In the genomic region with DNA sequence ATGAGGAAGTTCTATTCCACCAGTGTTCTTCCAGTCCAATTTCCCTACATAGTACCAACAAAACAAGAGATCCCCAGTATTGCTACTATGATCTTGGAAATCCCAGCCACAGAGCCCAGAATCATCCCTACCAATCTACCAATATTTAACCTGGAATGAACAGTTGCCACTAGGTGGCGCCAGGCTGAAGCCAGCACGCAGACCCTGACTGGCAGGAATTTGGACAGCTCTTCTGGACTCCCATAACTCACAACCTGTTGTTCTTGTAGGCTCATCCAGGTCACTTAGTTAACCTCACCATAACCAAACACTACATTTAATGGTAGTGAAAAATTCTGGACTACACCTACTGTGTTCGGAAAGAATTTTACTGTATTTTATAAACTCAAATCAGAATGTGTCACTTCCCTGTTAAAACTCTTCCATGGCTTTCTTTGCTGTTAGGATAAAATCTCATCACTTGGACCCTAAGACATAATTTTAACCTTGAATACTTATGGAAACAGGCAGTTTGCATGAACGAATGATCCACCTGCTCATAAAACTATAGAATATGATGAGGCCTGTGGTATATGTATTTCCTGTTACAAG, we compare ENCODE assay signal across 8 cellular contexts. TPM values are rescaled to one million over a fixed set of nuclear protein-coding genes. Genes with fewer than 3 reads are reported as not detected.
A peak's percentile ranks its signal among the peaks of the same experiment; 100 is the strongest.
DNase-seq lines count a peak whose midpoint lies in the region; ATAC-seq and TF ChIP-seq lines count a peak whose summit lies in the region.

No MANE protein-coding gene starts in this region.

- no peak overlapping the region for H3K27ac Mint-ChIP-seq in WTC11

- TF ChIP-seq CTCF in AG04450 (IDR thresholded peaks at IDR 0.05; ENCODE audit: low read depth, low read length) (peak; percentile 96), WTC11 (IDR thresholded peaks at IDR 0.05) (peak; percentile 76), choroid plexus epithelial cell (conservative IDR thresholded peaks at IDR 0.05; ENCODE audit: low read depth, low read length) (peak; percentile 97), liver (IDR thresholded peaks at IDR 0.05; ENCODE audit: low read depth, low read length, missing input control) (peak; percentile 79)

- 34% methylated on average over 4 of the region's 4 CpGs for WGBS in liver

- H3K27ac ChIP-seq in AG04450 (ENCODE audit: low read depth, low read length), result no peak overlapping the region
- no peak overlapping the region for H3K27ac ChIP-seq in liver (ENCODE audit: low read depth in 1 of 2, low read length in 2 of 2)

- no peaks in the 10 kb centered on the region for H3K36me3 ChIP-seq in liver (ENCODE audit: control insufficient read depth in 4 of 4, insufficient read depth in 3 of 4, low read depth in 1 of 4, low read length in 3 of 4)

- peaks cover under 1% of the 10 kb centered on the region; the same call in 1 of the 2 replicates for H3K36me3 Mint-ChIP-seq in WTC11

- peaks cover 6% of the 10 kb centered on the region for H3K9me3 Mint-ChIP-seq in WTC11

- H3K4me3 ChIP-seq in AG04450 (ENCODE audit: low read depth, low read length) (no peak overlapping the region), choroid plexus epithelial cell (ENCODE audit: low read depth, low read length) (no peak overlapping the region), liver (ENCODE audit: low read depth in 1 of 3, low read length in 3 of 3) (no peak overlapping the region)

- POLR2A ChIA-PET in AG04450 (lab: Yijun Ruan, JAX) (interaction anchor here (0.5 to 0.6 kb wide), 2 partner anchors 94 to 189 kb away, joined by 4 to 10 read pairs; a partner anchor contains a TSS), WTC11 (lab: Charles Lee) (no interaction called here)

- CTCF ChIA-PET in AG04450 (lab: Charles Lee), result interaction anchor here (0.6 to 9.6 kb wide), 28 partner anchors 13 to 280 kb away, joined by 3 to 417 read pairs (median 4); a partner anchor contains a TSS
- CTCF ChIA-PET in WTC11 (lab: Charles Lee), result interaction anchor here (0.6 to 3.3 kb wide), 12 partner anchors 21 to 1442 kb away, joined by 3 to 82 read pairs (median 3); a partner anchor contains a TSS

- H3K27me3 ChIP-seq in AG04450 (ENCODE audit: control insufficient read depth, insufficient read depth, low read length), result no peaks in the 10 kb centered on the region
- H3K27me3 ChIP-seq in liver (ENCODE audit: control insufficient read depth in 4 of 4, insufficient read depth in 4 of 4, low read length in 3 of 4), result no peaks in the 10 kb centered on the region

- no peaks in the 10 kb centered on the region for H3K9me3 ChIP-seq in AG04450 (ENCODE audit: control insufficient read depth, insufficient read depth, low read length)
- H3K9me3 ChIP-seq in liver (ENCODE audit: control insufficient read depth in 4 of 4, low read length in 3 of 4), result no peaks in the 10 kb centered on the region

- peak; percentile 74 for ATAC-seq in GM18511 (IDR thresholded peaks at IDR 0.05; ENCODE audit: unreplicated experiment)
- ATAC-seq in HG03025 (IDR thresholded peaks at IDR 0.05; ENCODE audit: low FRiP score, unreplicated experiment), result peak; percentile 68
- ATAC-seq in WTC11, result peak; percentile 51

- DNase-seq in AG04450 (ENCODE audit: low read depth, low spot score), result peak; percentile 34
- peak; percentile 38 for DNase-seq in NCI-H2107 (lab: John Stamatoyannopoulos, UW)
- DNase-seq in WTC11 (ENCODE audit: low spot score), result peak; percentile 75
- DNase-seq in choroid plexus epithelial cell (ENCODE audit: low read depth), result peak; percentile 82
- DNase-seq in stimulated activated CD8-positive, alpha-beta memory T cell treated with anti-CD3 and anti-CD28 coated beads, Interleukin-2, amount 100 ng/mL, for 1 hour (ENCODE audit: low read depth in 2 of 2), result peak; percentile 3 to 21

- H3K4me1 Mint-ChIP-seq in WTC11, result peaks cover 8% of the 10 kb centered on the region

- H3K4me1 ChIP-seq in liver (ENCODE audit: control insufficient read depth in 4 of 4, insufficient read depth in 4 of 4, low read length in 3 of 4), result peaks cover 0 to 24% (median 13%) of the 10 kb centered on the region in 4 donors

- H3K27me3 Mint-ChIP-seq in WTC11 (ENCODE audit: low read depth), result no peaks in the 10 kb centered on the region

- H3K4me3 Mint-ChIP-seq in WTC11, result no peak overlapping the region

- TF ChIP-seq RAD21 in liver (IDR thresholded peaks at IDR 0.05), result peak; percentile 84 to 92

- no peak overlapping the region for H3K9ac ChIP-seq in liver (ENCODE audit: low read depth in 1 of 2, low read length in 2 of 2)

TF ChIP-seq in WTC11, 78 proteins besides CTCF, POLR2A, EP300 and RAD21:
- TF ChIP-seq ELF4 (CRISPR knock-in tag; IDR thresholded peaks at IDR 0.05; ENCODE audit: low read depth), result no peak

TF ChIP-seq in liver, 16 proteins besides CTCF, POLR2A, EP300 and RAD21:
- TF ChIP-seq, protein P1, sequence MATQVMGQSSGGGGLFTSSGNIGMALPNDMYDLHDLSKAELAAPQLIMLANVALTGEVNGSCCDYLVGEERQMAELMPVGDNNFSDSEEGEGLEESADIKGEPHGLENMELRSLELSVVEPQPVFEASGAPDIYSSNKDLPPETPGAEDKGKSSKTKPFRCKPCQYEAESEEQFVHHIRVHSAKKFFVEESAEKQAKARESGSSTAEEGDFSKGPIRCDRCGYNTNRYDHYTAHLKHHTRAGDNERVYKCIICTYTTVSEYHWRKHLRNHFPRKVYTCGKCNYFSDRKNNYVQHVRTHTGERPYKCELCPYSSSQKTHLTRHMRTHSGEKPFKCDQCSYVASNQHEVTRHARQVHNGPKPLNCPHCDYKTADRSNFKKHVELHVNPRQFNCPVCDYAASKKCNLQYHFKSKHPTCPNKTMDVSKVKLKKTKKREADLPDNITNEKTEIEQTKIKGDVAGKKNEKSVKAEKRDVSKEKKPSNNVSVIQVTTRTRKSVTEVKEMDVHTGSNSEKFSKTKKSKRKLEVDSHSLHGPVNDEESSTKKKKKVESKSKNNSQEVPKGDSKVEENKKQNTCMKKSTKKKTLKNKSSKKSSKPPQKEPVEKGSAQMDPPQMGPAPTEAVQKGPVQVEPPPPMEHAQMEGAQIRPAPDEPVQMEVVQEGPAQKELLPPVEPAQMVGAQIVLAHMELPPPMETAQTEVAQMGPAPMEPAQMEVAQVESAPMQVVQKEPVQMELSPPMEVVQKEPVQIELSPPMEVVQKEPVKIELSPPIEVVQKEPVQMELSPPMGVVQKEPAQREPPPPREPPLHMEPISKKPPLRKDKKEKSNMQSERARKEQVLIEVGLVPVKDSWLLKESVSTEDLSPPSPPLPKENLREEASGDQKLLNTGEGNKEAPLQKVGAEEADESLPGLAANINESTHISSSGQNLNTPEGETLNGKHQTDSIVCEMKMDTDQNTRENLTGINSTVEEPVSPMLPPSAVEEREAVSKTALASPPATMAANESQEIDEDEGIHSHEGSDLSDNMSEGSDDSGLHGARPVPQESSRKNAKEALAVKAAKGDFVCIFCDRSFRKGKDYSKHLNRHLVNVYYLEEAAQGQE (IDR thresholded peaks at IDR 0.05), result peak; percentile 52
- TF ChIP-seq RXRA (IDR thresholded peaks at IDR 0.05) (peak; percentile 8 to 47), EGR1 (IDR thresholded peaks at IDR 0.05; ENCODE audit: low read depth in 2 of 2) (no peak), TAF1 (conservative IDR thresholded peaks at IDR 0.05) (no peak), HNF4A (conservative IDR thresholded peaks at IDR 0.05) (peak in 1 of 2 donors; percentile 49), SP1 (IDR thresholded peaks at IDR 0.05) (no peak)
- TF ChIP-seq, protein P2, sequence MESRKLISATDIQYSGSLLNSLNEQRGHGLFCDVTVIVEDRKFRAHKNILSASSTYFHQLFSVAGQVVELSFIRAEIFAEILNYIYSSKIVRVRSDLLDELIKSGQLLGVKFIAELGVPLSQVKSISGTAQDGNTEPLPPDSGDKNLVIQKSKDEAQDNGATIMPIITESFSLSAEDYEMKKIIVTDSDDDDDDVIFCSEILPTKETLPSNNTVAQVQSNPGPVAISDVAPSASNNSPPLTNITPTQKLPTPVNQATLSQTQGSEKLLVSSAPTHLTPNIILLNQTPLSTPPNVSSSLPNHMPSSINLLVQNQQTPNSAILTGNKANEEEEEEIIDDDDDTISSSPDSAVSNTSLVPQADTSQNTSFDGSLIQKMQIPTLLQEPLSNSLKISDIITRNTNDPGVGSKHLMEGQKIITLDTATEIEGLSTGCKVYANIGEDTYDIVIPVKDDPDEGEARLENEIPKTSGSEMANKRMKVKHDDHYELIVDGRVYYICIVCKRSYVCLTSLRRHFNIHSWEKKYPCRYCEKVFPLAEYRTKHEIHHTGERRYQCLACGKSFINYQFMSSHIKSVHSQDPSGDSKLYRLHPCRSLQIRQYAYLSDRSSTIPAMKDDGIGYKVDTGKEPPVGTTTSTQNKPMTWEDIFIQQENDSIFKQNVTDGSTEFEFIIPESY (IDR thresholded peaks at IDR 0.05), result no peak

RNA-seq across cellular contexts. Expression of a gene that starts 59.8 kb away (rescaled TPM):
- polyA plus RNA-seq in AG04450 (2011; rRNA removed), result 0.16 and 0.52 TPM in 2 replicates
- polyA minus RNA-seq in AG04450 (2011; rRNA and poly(A)+ RNA removed), result not detected in 2 replicates
- not detected in 3 replicates for total RNA-seq in WTC11 (2021)
- total RNA-seq in liver, result 1 to 10 TPM; 1.7 to 2.9 TPM
- polyA plus RNA-seq in liver, result 1 to 10 TPM in 1 of 2 donors, under 1 TPM in 1; 0.54 to 3.3 TPM

Comparison
In these comparisons a context has a peak if more than half of its experiments do, and no peak if none do; other contexts are left out.
1. DNase-seq: peak in every context shown above with its lines; median percentile 82 in choroid plexus epithelial cell; 75 in WTC11; 38 in NCI-H2107; 34 in AG04450; 12 in stimulated activated CD8-positive, alpha-beta memory T cell treated with anti-CD3 and anti-CD28 coated beads, Interleukin-2, amount 100 ng/mL, for 1 hour.